1 cellular context compared by ENCODE assay signal in genomic region chr14:104701383-104702076, GRCh38.
TF ChIP-seq lines count a peak whose summit lies in the region.

No MANE protein-coding gene starts in this region.

TF ChIP-seq in WTC11, 78 proteins besides CTCF, POLR2A, EP300 and RAD21 (continued from another document):
- TF ChIP-seq ZNF425 (CRISPR knock-in tag; conservative IDR thresholded peaks at IDR 0.05) (no peak), NR3C1 (CRISPR knock-in tag; conservative IDR thresholded peaks at IDR 0.05; ENCODE audit: low read depth) (no peak), ZNF423 (CRISPR knock-in tag; IDR thresholded peaks at IDR 0.05) (no peak)
- TF ChIP-seq, protein P1, sequence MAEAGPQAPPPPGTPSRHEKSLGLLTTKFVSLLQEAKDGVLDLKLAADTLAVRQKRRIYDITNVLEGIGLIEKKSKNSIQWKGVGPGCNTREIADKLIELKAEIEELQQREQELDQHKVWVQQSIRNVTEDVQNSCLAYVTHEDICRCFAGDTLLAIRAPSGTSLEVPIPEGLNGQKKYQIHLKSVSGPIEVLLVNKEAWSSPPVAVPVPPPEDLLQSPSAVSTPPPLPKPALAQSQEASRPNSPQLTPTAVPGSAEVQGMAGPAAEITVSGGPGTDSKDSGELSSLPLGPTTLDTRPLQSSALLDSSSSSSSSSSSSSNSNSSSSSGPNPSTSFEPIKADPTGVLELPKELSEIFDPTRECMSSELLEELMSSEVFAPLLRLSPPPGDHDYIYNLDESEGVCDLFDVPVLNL (CRISPR knock-in tag; IDR thresholded peaks at IDR 0.05; ENCODE audit: borderline replicate concordance, low read depth) = 0 out of 2 replicates have a peak, but pooled peaks have one; percentile 28
TF ChIP-seq in WTC11: peak in this region for 2.
